In the genomic region with DNA sequence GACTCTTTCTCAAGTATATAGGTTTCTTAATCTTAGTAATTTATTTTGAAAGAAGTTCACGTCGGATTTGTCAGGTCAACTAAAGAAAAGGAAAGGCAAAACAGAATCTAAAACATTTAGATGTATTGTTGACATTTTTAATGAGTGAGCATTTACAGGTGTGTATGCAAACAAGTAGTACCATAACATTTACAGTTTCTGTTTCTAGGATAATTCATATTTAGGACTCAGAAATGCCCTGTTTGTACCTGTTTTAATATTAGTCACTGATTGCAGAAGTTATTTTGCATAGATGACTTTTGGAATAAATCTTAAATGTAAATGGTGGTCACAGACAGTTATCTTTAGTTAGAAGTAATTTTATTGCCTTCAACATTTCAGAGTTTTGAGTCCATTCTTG, we compare ENCODE assay signal across 16 cellular contexts.
"Had no signal": no experiment of that assay in that cellular context is flagged by ENCODE, and none has a peak within 500 bp of the region (broad histone marks: within the 10 kb centered on the region; RNA-seq: fewer than 3 reads in every experiment).

No MANE protein-coding gene starts in this region.

- H3K27ac ChIP-seq: ascending aorta, esophagus muscularis mucosa, gastroesophageal sphincter, heart right ventricle, prostate gland, tibial artery, WERI-Rb-1 had no signal

- H3K27me3 ChIP-seq: ascending aorta, esophagus muscularis mucosa, gastroesophageal sphincter, heart right ventricle, tibial artery had no signal

- H3K9me3 ChIP-seq: ascending aorta, esophagus muscularis mucosa, gastroesophageal sphincter, heart right ventricle, mucosa of descending colon, prostate gland, tibial artery had no signal

- H3K36me3 ChIP-seq: ascending aorta, esophagus muscularis mucosa, gastroesophageal sphincter, heart right ventricle, prostate gland, tibial artery, WERI-Rb-1 had no signal

- H3K4me3 ChIP-seq: ascending aorta, esophagus muscularis mucosa, gastroesophageal sphincter, heart right ventricle, mucosa of descending colon, prostate gland, tibial artery had no signal

- DNase-seq: activated CD4-positive, alpha-beta T cell treated with anti-CD3 and anti-CD28 coated beads, Interleukin-2, amount 50 U/mL, for 4 hours; activated gamma-delta T cell; effector CD4-positive, alpha-beta T cell; heart right ventricle; left ventricle myocardium superior; mucosa of descending colon; naive B cell; stimulated activated CD4-positive, alpha-beta T cell treated with anti-CD3 and anti-CD28 coated beads, Interleukin-2, amount 100 ng/mL, for 24 hours; stimulated activated naive CD4-positive, alpha-beta T cell treated with Interleukin-2 at 50 U/mL for 16 hours; tibial artery; WERI-Rb-1 had no signal

- ATAC-seq: gastroesophageal sphincter, heart right ventricle, left ventricle myocardium superior, mucosa of descending colon, right cardiac atrium had no signal

- H3K4me1 ChIP-seq: esophagus muscularis mucosa, gastroesophageal sphincter, heart right ventricle, prostate gland, tibial artery had no signal
